8 cellular contexts compared by ENCODE assay signal in genomic region chr15:98647026-98647773, GRCh38. TPM values are rescaled to one million over a fixed set of nuclear protein-coding genes. Genes with fewer than 3 reads are reported as not detected.
DNase-seq lines count a peak whose midpoint lies in the region; ATAC-seq and TF ChIP-seq lines count a peak whose summit lies in the region.

No MANE protein-coding gene starts in this region.

- TF ChIP-seq CTCF in CD14-positive monocyte (IDR thresholded peaks at IDR 0.05) (peak; percentile 94), RWPE2 (IDR thresholded peaks at IDR 0.05; ENCODE audit: poor library complexity, severe bottlenecking) (peak; percentile 99), upper lobe of left lung (IDR thresholded peaks at IDR 0.05) (peak; percentile 91 to 96 (median 92))

- WGBS in upper lobe of left lung, 2 donors, result 1% methylated on average over 7 to 38 of the region's 77 CpGs

- TF ChIP-seq POLR2A in upper lobe of left lung (IDR thresholded peaks at IDR 0.05), result no peak

- TF ChIP-seq EP300 in upper lobe of left lung (IDR thresholded peaks at IDR 0.05), result no peak

- peaks cover 4 to 13% of the 10 kb centered on the region in 2 donors for H3K36me3 Mint-ChIP-seq in CD14-positive monocyte

- H3K4me1 ChIP-seq in RWPE2 (ENCODE audit: insufficient read depth, poor library complexity, severe bottlenecking) (peaks cover 4% of the 10 kb centered on the region), upper lobe of left lung (peaks cover 5 to 17% (median 6%) of the 10 kb centered on the region in 4 donors)

- no peaks in the 10 kb centered on the region for H3K27me3 ChIP-seq in RWPE2 (ENCODE audit: insufficient read depth, poor library complexity, severe bottlenecking)
- H3K27me3 ChIP-seq in upper lobe of left lung, result no peaks in the 10 kb centered on the region

- peak overlapping the region; percentile 85 for H3K27ac ChIP-seq in RWPE2 (ENCODE audit: poor library complexity, severe bottlenecking)
- peak overlapping the region; percentile 79 to 98 (median 86) for H3K27ac ChIP-seq in upper lobe of left lung

- H3K27ac Mint-ChIP-seq in CD14-positive monocyte, result no peak overlapping the region

- peaks cover 0 to 17% (median 10%) of the 10 kb centered on the region in 7 donors for H3K9me3 Mint-ChIP-seq in CD14-positive monocyte

- intact Hi-C loops in CD14-positive monocyte (cut with micrococcal nuclease), result loop anchor here in 1 of 2 donors (5.0 to 10.0 kb wide), 2 partner anchors 102 to 130 kb away; no protein-coding TSS in a partner anchor

- no peak for DNase-seq in CD14-positive monocyte (ENCODE audit: low spot score)
- peak; percentile 90 for DNase-seq in RWPE2 (ENCODE audit: low spot score)
- DNase-seq in activated naive CD4-positive, alpha-beta T cell treated with Interleukin-2 at 50 U/mL for 16 hours, result peak; percentile 58
- peak; percentile 71 for DNase-seq in germinal center (ENCODE audit: low spot score)
- peak in 47 of 56 donors; percentile 25 to 84 (median 69) for DNase-seq in nucleus accumbens (lab: John Stamatoyannopoulos, UW)
- DNase-seq in upper lobe of left lung, result peak; percentile 60 to 95

- peaks cover 25% of the 10 kb centered on the region for H3K4me1 Mint-ChIP-seq in CD14-positive monocyte

- H3K36me3 ChIP-seq in RWPE2 (ENCODE audit: low read depth) (no peaks in the 10 kb centered on the region), upper lobe of left lung (no peaks in the 10 kb centered on the region)

- H3K9me3 ChIP-seq in RWPE2 (ENCODE audit: severe bottlenecking), result no peaks in the 10 kb centered on the region
- H3K9me3 ChIP-seq in upper lobe of left lung, result no peaks in the 10 kb centered on the region

- H3K4me3 ChIP-seq in RWPE2 (ENCODE audit: severe bottlenecking), result peak overlapping the region; percentile 96
- peak overlapping the region; percentile 91 to 96 (median 94) for H3K4me3 ChIP-seq in upper lobe of left lung

- peak overlapping the region; percentile 87 to 94 for H3K4me3 Mint-ChIP-seq in CD14-positive monocyte

- ATAC-seq in GM19395 (IDR thresholded peaks at IDR 0.05; ENCODE audit: unreplicated experiment) (peak; percentile 52), HG03571 (IDR thresholded peaks at IDR 0.05; ENCODE audit: unreplicated experiment) (peak; percentile 39), RWPE2 (ENCODE audit: low read depth) (peak; percentile 35), upper lobe of left lung (ENCODE audit: low FRiP score in 2 of 2) (peak; percentile 58 to 79)

- H3K27me3 Mint-ChIP-seq in CD14-positive monocyte (ENCODE audit: low read depth in 3 of 3), result peaks cover 41 to 57% (median 44%) of the 10 kb centered on the region in 3 donors

RNA-seq across cellular contexts. Expression of gene IGF1R, which starts 1.1 kb away (rescaled TPM):
- under 1 TPM; 0.35 to 0.67 TPM for polyA plus RNA-seq in CD14-positive monocyte
- total RNA-seq in upper lobe of left lung, result 100 to 1,000 TPM in 2 of 6 donors, 10 to 100 TPM in 4; 31.0 to 142 (median 63.8) TPM
